9 cellular contexts compared by ENCODE assay signal in genomic region chr10:44853148-44853734, GRCh38. TPM values are rescaled to one million over a fixed set of nuclear protein-coding genes. Genes with fewer than 3 reads are reported as not detected.
DNase-seq lines count a peak whose midpoint lies in the region; ATAC-seq and TF ChIP-seq lines count a peak whose summit lies in the region.
"Had no signal": no experiment of that assay in that cellular context is flagged by ENCODE, and none has a peak within 500 bp of the region (broad histone marks: within the 10 kb centered on the region; RNA-seq: fewer than 3 reads in every experiment).

No MANE protein-coding gene starts in this region.

- no peak for TF ChIP-seq POLR2A in Peyer's patch (IDR thresholded peaks at IDR 0.05)

- DNase-seq in AG10803 (ENCODE audit: low read depth) (peak; percentile 65), H7 (peak; percentile 48), amniotic stem cell (lab: John Stamatoyannopoulos, UW) (peak; percentile 20), kidney epithelial cell (ENCODE audit: low read depth) (no peak), Peyer's patch (no peak)
- DNase-seq in activated effector memory CD4-positive, alpha-beta T cell treated with Interleukin-2 at 50 U/mL for 16 hours, result no peak
- DNase-seq: natural killer cell had no signal

- ATAC-seq in GM18909 (IDR thresholded peaks at IDR 0.05; ENCODE audit: poor library complexity, unreplicated experiment), result no peak
- no peak for ATAC-seq in GM19467 (IDR thresholded peaks at IDR 0.05; ENCODE audit: unreplicated experiment)
- ATAC-seq: natural killer cell had no signal

- H3K27me3 ChIP-seq in H7 (ENCODE audit: control insufficient read depth, insufficient read depth, low read length), result no peaks in the 10 kb centered on the region; the same call in 1 of the 2 replicates
- no peaks in the 10 kb centered on the region for H3K27me3 ChIP-seq in kidney epithelial cell (ENCODE audit: control insufficient read depth, insufficient read depth, low read length)
- no peaks in the 10 kb centered on the region for H3K27me3 ChIP-seq in Peyer's patch

- no peak overlapping the region for H3K27ac ChIP-seq in Peyer's patch

- H3K36me3 ChIP-seq in H7 (replicated peaks; ENCODE audit: control insufficient read depth, insufficient read depth, low read length), result no peaks in the 10 kb centered on the region
- no peaks in the 10 kb centered on the region for H3K36me3 ChIP-seq in kidney epithelial cell (ENCODE audit: control insufficient read depth, insufficient read depth, low read length)
- H3K36me3 ChIP-seq in Peyer's patch, result no peaks in the 10 kb centered on the region

- no peaks in the 10 kb centered on the region for H3K4me1 ChIP-seq in Peyer's patch

- H3K4me3 ChIP-seq in AG10803 (ENCODE audit: low read length) (no peak overlapping the region), H7 (ENCODE audit: insufficient read depth, low read depth, low read length) (no peak overlapping the region), kidney epithelial cell (ENCODE audit: low read depth, low read length) (no peak overlapping the region), Peyer's patch (no peak overlapping the region)

- no peaks in the 10 kb centered on the region for H3K9me3 ChIP-seq in Peyer's patch

- TF ChIP-seq CTCF in AG10803 (conservative IDR thresholded peaks at IDR 0.05; ENCODE audit: low read length), result peak; percentile 73
- TF ChIP-seq CTCF in kidney epithelial cell (IDR thresholded peaks at IDR 0.05; ENCODE audit: insufficient read depth, low read length, poor library complexity, severe bottlenecking), result peak; percentile 53
- TF ChIP-seq CTCF in Peyer's patch (IDR thresholded peaks at IDR 0.05), result no peak

RNA-seq across cellular contexts. Expression of gene TMEM72, which starts 57.9 kb away (rescaled TPM):
- total RNA-seq in H7 (2014; rRNA removed; shearing (Covaris generic)), result not detected in 2 replicates
- total RNA-seq in kidney epithelial cell, result not detected in 2 replicates
- total RNA-seq in Peyer's patch, result under 1 TPM in 1 of 4 donors, not detected in 3; 0.53 TPM
- total RNA-seq: natural killer cell had no signal

Comparison
In these comparisons a context has a peak if more than half of its experiments do, and no peak if none do; other contexts are left out.
1. DNase-seq: peak in AG10803 (single experiment), H7 (single experiment) and amniotic stem cell (single experiment); none in kidney epithelial cell (single experiment), activated effector memory CD4-positive, alpha-beta T cell treated with Interleukin-2 at 50 U/mL for 16 hours (single experiment) and Peyer's patch (0 of 3).
2. CTCF ChIP-seq: peak in AG10803 (single experiment) and kidney epithelial cell (single experiment); none in Peyer's patch (0 of 6).